In genomic region chr11:59776210-59777066, GRCh38 we compare ENCODE assay signal across 10 cellular contexts. TPM values are rescaled to one million over a fixed set of nuclear protein-coding genes. Genes with fewer than 3 reads are reported as not detected.
DNase-seq lines count a peak whose midpoint lies in the region; ATAC-seq and TF ChIP-seq lines count a peak whose summit lies in the region.
"Had no signal": no experiment of that assay in that cellular context is flagged by ENCODE, and none has a peak within 500 bp of the region (broad histone marks: within the 10 kb centered on the region; RNA-seq: fewer than 3 reads in every experiment).

No MANE protein-coding gene starts in this region.

- intact Hi-C loops in adrenal gland (cut with DNase I), result no loop called here
- intact Hi-C loops in left ventricle myocardium inferior (cut with micrococcal nuclease), result no loop called here

- H3K27me3 Mint-ChIP-seq in HFFc6 (ENCODE audit: insufficient read depth), result no peaks in the 10 kb centered on the region

- H3K36me3 Mint-ChIP-seq in HFFc6 (ENCODE audit: low read depth), result peaks cover 37% of the 10 kb centered on the region

- no peaks in the 10 kb centered on the region for H3K9me3 Mint-ChIP-seq in HFFc6
- H3K9me3 Mint-ChIP-seq: CD8-positive, alpha-beta T cell had no signal

- peak overlapping the region in 4 of 5 donors; percentile 43 to 68 (median 62) for H3K27ac ChIP-seq in adrenal gland
- no peak overlapping the region for H3K27ac ChIP-seq in left ventricle myocardium inferior (replicated peaks)

- H3K9me3 ChIP-seq in adrenal gland (replicated peaks in 1 of 3) (no peaks in the 10 kb centered on the region), left ventricle myocardium inferior (replicated peaks) (no peaks in the 10 kb centered on the region)
- H3K9me3 ChIP-seq: gastrocnemius medialis had no signal

- no peak overlapping the region for H3K4me3 ChIP-seq in adrenal gland
- H3K4me3 ChIP-seq in left ventricle myocardium inferior, result no peak overlapping the region
- H3K4me3 ChIP-seq: gastrocnemius medialis had no signal

- peak in 1 of 2 donors; percentile 20 for TF ChIP-seq POLR2A in adrenal gland (IDR thresholded peaks at IDR 0.05)

- ATAC-seq in left lobe of liver (peak; percentile 71), HG03520 (IDR thresholded peaks at IDR 0.05; ENCODE audit: unreplicated experiment) (no peak), HG03196 (IDR thresholded peaks at IDR 0.05; ENCODE audit: unreplicated experiment) (no peak), GM21526 (IDR thresholded peaks at IDR 0.05; ENCODE audit: low FRiP score, unreplicated experiment) (no peak)
- ATAC-seq: CD8-positive, alpha-beta T cell had no signal

- H3K4me1 Mint-ChIP-seq in HFFc6 (ENCODE audit: low read depth), result peaks cover 34% of the 10 kb centered on the region

- H3K27ac Mint-ChIP-seq in HFFc6, result no peak overlapping the region
- H3K27ac Mint-ChIP-seq: CD8-positive, alpha-beta T cell had no signal

- TF ChIP-seq CTCF in HFFc6 (IDR thresholded peaks at IDR 0.05) (no peak), adrenal gland (IDR thresholded peaks at IDR 0.05) (no peak), left ventricle myocardium inferior (IDR thresholded peaks at IDR 0.05; ENCODE audit: borderline replicate concordance) (no peak)

- DNase-seq in 8988T, result peak; percentile 57
- DNase-seq in HFFc6, result peak; percentile 48
- peak in 5 of 7 donors; percentile 45 to 56 (median 52) for DNase-seq in adrenal gland
- no peak for DNase-seq in left lobe of liver (ENCODE audit: low spot score)
- no peak for DNase-seq in left ventricle myocardium inferior
- DNase-seq: CD8-positive, alpha-beta T cell; gastrocnemius medialis had no signal

- H3K4me3 Mint-ChIP-seq in HFFc6, result no peak overlapping the region
- H3K4me3 Mint-ChIP-seq: CD8-positive, alpha-beta T cell had no signal

- H3K27me3 ChIP-seq in adrenal gland (no peaks in the 10 kb centered on the region), left ventricle myocardium inferior (ENCODE audit: low read depth) (no peaks in the 10 kb centered on the region)
- H3K27me3 ChIP-seq: gastrocnemius medialis had no signal

- H3K36me3 ChIP-seq in adrenal gland (replicated peaks in 1 of 2) (peaks cover 0 to 22% of the 10 kb centered on the region in 2 donors), left ventricle myocardium inferior (peaks cover 30% of the 10 kb centered on the region)

- WGBS in adrenal gland, 4 donors, result 53 to 64% (median 60%) methylated on average over 5 of the region's 5 CpGs

- peaks cover 24 to 33% of the 10 kb centered on the region in 2 donors for H3K4me1 ChIP-seq in adrenal gland (replicated peaks in 1 of 2)
- H3K4me1 ChIP-seq in left ventricle myocardium inferior, result peaks cover 46% of the 10 kb centered on the region

RNA-seq across cellular contexts. Expression of gene STX3, which starts 21.3 kb away (rescaled TPM):
- total RNA-seq in HFFc6 (2021; fragmentation: NEBNext Ultra II Directional; extraction: Animal tissue kit (Norgen Biotek cat#: 25700)), result 10 to 100 TPM; 17.1 to 23.1 (median 19.0) TPM
- 10 to 100 TPM; 18.4 to 63.2 (median 38.0) TPM for total RNA-seq in adrenal gland
- 10 to 100 TPM; 12.3 to 26.3 (median 24.7) TPM for polyA plus RNA-seq in adrenal gland
- 3.8 TPM for total RNA-seq in left lobe of liver
- 8.4 TPM for total RNA-seq in left ventricle myocardium inferior

RNA-seq across cellular contexts. Expression of gene MRPL16, which starts 34.1 kb away (rescaled TPM):
- total RNA-seq in HFFc6 (2021; fragmentation: NEBNext Ultra II Directional; extraction: Animal tissue kit (Norgen Biotek cat#: 25700)), result 10 to 100 TPM; 45.7 to 51.0 (median 48.6) TPM
- total RNA-seq in adrenal gland (100 to 1,000 TPM in 1 of 8 donors, 10 to 100 TPM in 7; 47.5 to 101 (median 73.5) TPM), left lobe of liver (34.3 TPM), left ventricle myocardium inferior (93.2 TPM)
- polyA plus RNA-seq in adrenal gland, result 100 to 1,000 TPM in 2 of 3 donors, 10 to 100 TPM in 1; 61.5 to 143 (median 107) TPM

Comparison
In these comparisons a context has a peak if more than half of its experiments do, and no peak if none do; other contexts are left out.
1. DNase-seq: peak in 8988T (single experiment), HFFc6 (single experiment) and adrenal gland (5 of 7); none in left lobe of liver (single experiment) and left ventricle myocardium inferior (single experiment).